15 cellular contexts compared by ENCODE assay signal in genomic region chr2:240733803-240734495, GRCh38. TPM values are rescaled to one million over a fixed set of nuclear protein-coding genes. Genes with fewer than 3 reads are reported as not detected.
DNase-seq lines count a peak whose midpoint lies in the region; ATAC-seq, FAIRE-seq and TF ChIP-seq lines count a peak whose summit lies in the region.
"Had no signal": no experiment of that assay in that cellular context is flagged by ENCODE, and none has a peak within 500 bp of the region (broad histone marks: within the 10 kb centered on the region; RNA-seq: fewer than 3 reads in every experiment).

No MANE protein-coding gene starts in this region.

- H3K36me3 ChIP-seq in BLaER1: no peaks in the 10 kb centered on the region
- no peaks in the 10 kb centered on the region for H3K36me3 ChIP-seq in SU-DHL-6 (ENCODE audit: low read length)
- no peaks in the 10 kb centered on the region for H3K36me3 ChIP-seq in hepatocyte (replicated peaks; ENCODE audit: insufficient read depth, low read depth)

- ATAC-seq in GM21825 (IDR thresholded peaks at IDR 0.05; ENCODE audit: unreplicated experiment): no peak
- ATAC-seq in HG02852 (IDR thresholded peaks at IDR 0.05; ENCODE audit: unreplicated experiment): no peak

- H4K20me1 ChIP-seq in BLaER1 (0 out of 2 replicates have a peak, but pooled peaks cover 9% of the 10 kb centered on the region), SU-DHL-6 (ENCODE audit: low read depth, low read length) (no peaks in the 10 kb centered on the region), hepatocyte (ENCODE audit: insufficient read depth, poor library complexity, severe bottlenecking) (no peaks in the 10 kb centered on the region)

- no peak overlapping the region for H3K9ac ChIP-seq in BLaER1
- H3K9ac ChIP-seq in SU-DHL-6 (ENCODE audit: low read length): no peak overlapping the region

- H3K4me2 ChIP-seq in BLaER1 (peak overlapping the region; percentile 63), SU-DHL-6 (ENCODE audit: low read depth, low read length, poor library complexity, severe bottlenecking) (no peak overlapping the region), hepatocyte (no peak overlapping the region)

- H3K9me3 ChIP-seq in BLaER1 (no peaks in the 10 kb centered on the region), SU-DHL-6 (ENCODE audit: insufficient read depth, low read length) (no peaks in the 10 kb centered on the region), hepatocyte (ENCODE audit: low read depth) (no peaks in the 10 kb centered on the region)

- no peaks in the 10 kb centered on the region for H3F3A ChIP-seq in SU-DHL-6 (ENCODE audit: insufficient read depth)

- TF ChIP-seq POLR2A in GM12891 (IDR thresholded peaks at IDR 0.05; ENCODE audit: low read depth, low read length): no peak

- no peak overlapping the region for H3K4me3 ChIP-seq in BLaER1
- H3K4me3 ChIP-seq in SU-DHL-6 (ENCODE audit: insufficient read depth, low read length, poor library complexity, severe bottlenecking): no peak overlapping the region
- no peak overlapping the region for H3K4me3 ChIP-seq in hepatocyte

- DNase-seq in GM12891 (ENCODE audit: insufficient read length, low spot score) (peak; percentile 51), hepatocyte (ENCODE audit: low spot score) (no peak), NCI-H1092 (lab: John Stamatoyannopoulos, UW) (no peak), amygdala (lab: John Stamatoyannopoulos, UW) (no peak)
- DNase-seq: activated naive CD8-positive, alpha-beta T cell treated with anti-CD3 and anti-CD28 coated beads, Interleukin-2, amount 10 ng/mL, durations not matched to agents 7 days and 5 days; DMS79; NCI-H226 had no signal

- H3K4me1 ChIP-seq in BLaER1 (peaks cover 38% of the 10 kb centered on the region), hepatocyte (ENCODE audit: insufficient read depth) (peaks cover 7% of the 10 kb centered on the region)

- H3K27me3 ChIP-seq in BLaER1: no peaks in the 10 kb centered on the region
- no peaks in the 10 kb centered on the region for H3K27me3 ChIP-seq in SU-DHL-6 (ENCODE audit: low read length)
- no peaks in the 10 kb centered on the region for H3K27me3 ChIP-seq in hepatocyte

- H3K27ac ChIP-seq in BLaER1 (no peak overlapping the region), SU-DHL-6 (ENCODE audit: low read depth, low read length) (no peak overlapping the region), hepatocyte (no peak overlapping the region)

- H3K79me2 ChIP-seq in SU-DHL-6 (ENCODE audit: insufficient read depth, low read length) (no peaks in the 10 kb centered on the region), hepatocyte (no peaks in the 10 kb centered on the region)

- 87% methylated on average over 24 of the region's 24 CpGs for WGBS in hepatocyte (ENCODE audit: low lambda C conversion rate, missing lambda C conversion rate)

- TF ChIP-seq CTCF in SU-DHL-6 (IDR thresholded peaks at IDR 0.05; ENCODE audit: insufficient read depth, low read length, poor library complexity, severe bottlenecking): peak; percentile 15
- TF ChIP-seq CTCF in hepatocyte (IDR thresholded peaks at IDR 0.05; ENCODE audit: poor library complexity): peak; percentile 4

- no peak overlapping the region for H2AFZ ChIP-seq in SU-DHL-6 (ENCODE audit: low read depth, low read length, severe bottlenecking)
- no peak overlapping the region for H2AFZ ChIP-seq in hepatocyte

- no peak for FAIRE-seq in GM12891 (lab: Jason Lieb, UNC)
- FAIRE-seq: endothelial cell of umbilical vein had no signal

- H3K9me2 ChIP-seq in SU-DHL-6 (replicated peaks; ENCODE audit: insufficient read depth, low read length) (no peaks in the 10 kb centered on the region), hepatocyte (replicated peaks; ENCODE audit: insufficient read depth) (no peaks in the 10 kb centered on the region)

TF ChIP-seq in GM12891, 5 proteins besides CTCF, POLR2A, EP300 and RAD21:
- TF ChIP-seq SPI1 (IDR thresholded peaks at IDR 0.05; ENCODE audit: low read depth, low read length): no peak
- TF ChIP-seq TAF1 (IDR thresholded peaks at IDR 0.05; ENCODE audit: low read depth, low read length): no peak
- TF ChIP-seq PAX5 (IDR thresholded peaks at IDR 0.05; ENCODE audit: insufficient read depth, low read length, severe bottlenecking): no peak
- TF ChIP-seq POU2F2 (IDR thresholded peaks at IDR 0.05; ENCODE audit: low read depth, low read length): no peak

RNA-seq across cellular contexts. Expression of gene AQP12A, which starts 42.3 kb away (rescaled TPM):
- not detected for polyA plus RNA-seq in GM12891 (2012; ENCODE audit: low read depth, missing spikeins)
- total RNA-seq in hepatocyte: not detected in 2 replicates
- not detected in 2 replicates for polyA plus RNA-seq in hepatocyte
- total RNA-seq: activated naive CD8-positive, alpha-beta T cell treated with anti-CD3 and anti-CD28 coated beads, Interleukin-2, amount 10 ng/mL, durations not matched to agents 7 days and 5 days; endothelial cell of umbilical vein; HT1080; osteocyte; urinary bladder had no signal
- polyA plus RNA-seq: endothelial cell of umbilical vein, urinary bladder had no signal

RNA-seq across cellular contexts. Expression of gene AQP12B, which starts 51.3 kb away (rescaled TPM):
- polyA plus RNA-seq in GM12891 (2012; ENCODE audit: low read depth, missing spikeins): not detected
- 0.04 TPM in 1 of 2 replicates, not detected in the other for total RNA-seq in hepatocyte
- polyA plus RNA-seq in hepatocyte: 0.38 and 0.53 TPM in 2 replicates
- total RNA-seq: activated naive CD8-positive, alpha-beta T cell treated with anti-CD3 and anti-CD28 coated beads, Interleukin-2, amount 10 ng/mL, durations not matched to agents 7 days and 5 days; endothelial cell of umbilical vein; HT1080; osteocyte; urinary bladder had no signal
- polyA plus RNA-seq: endothelial cell of umbilical vein, urinary bladder had no signal
